Comparison of ENCODE assay signal across 27 cellular contexts in the genomic region with DNA sequence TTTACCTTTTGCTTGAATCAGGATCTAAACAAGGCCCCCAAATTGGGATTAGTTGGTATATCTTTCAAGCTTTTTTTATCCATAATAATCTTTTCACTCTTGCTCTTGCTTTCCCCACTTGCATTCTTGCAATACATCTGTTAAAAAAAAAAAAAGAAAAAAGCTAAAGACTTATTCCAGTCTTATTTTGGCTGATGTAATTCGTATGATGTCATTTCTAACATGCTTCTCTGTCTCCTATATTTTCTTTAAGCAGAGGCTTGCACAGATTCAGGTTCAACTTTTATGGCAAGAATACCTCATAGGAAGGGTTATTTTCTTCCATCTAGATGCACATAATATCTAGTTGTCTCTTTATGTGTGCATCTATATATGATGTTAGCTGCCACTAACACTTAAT.
"Had no signal": no experiment of that assay in that cellular context is flagged by ENCODE, and none has a peak within 500 bp of the region (broad histone marks: within the 10 kb centered on the region; RNA-seq: fewer than 3 reads in every experiment).

No MANE protein-coding gene starts in this region.

- H3K27me3 ChIP-seq: testis, thyroid gland, tibial nerve, transverse colon, upper lobe of left lung, upper lobe of right lung, uterus, vagina had no signal

- ATAC-seq: stimulated activated effector memory CD8-positive, alpha-beta T cell treated with anti-CD3 and anti-CD28 coated beads, Interleukin-12 subunit alpha, Interleukin-12 subunit beta, amount 100 ng/mL, for 72 hours; stimulated activated memory B cell treated with anti-CD40 and anti-IgM and Interleukin-4, amounts not matched to agents 10 μg/mL and 1 μg/mL and 100 μg/mL, for 72 hours; stimulated activated naive B cell treated with anti-CD40 and anti-IgM and Interleukin-4, amounts not matched to agents 10 μg/mL and 1 μg/mL and 100 μg/mL, for 72 hours; stimulated activated naive CD8-positive, alpha-beta T cell treated with anti-CD3 and anti-CD28 coated beads, Interleukin-15, amount 100 ng/mL, for 72 hours; stimulated activated naive CD8-positive, alpha-beta T cell treated with anti-CD3 and anti-CD28 coated beads, Interleukin-15, Interleukin-2, amounts not matched to agents 100 U/mL and 50 U/mL, for 24 hours; upper lobe of right lung had no signal

- DNase-seq: stimulated activated CD4-positive, alpha-beta T cell treated with anti-CD3 and anti-CD28 coated beads, Interleukin-2, amount 100 ng/mL, for 48 hours; stimulated activated CD4-positive, alpha-beta T cell treated with anti-CD3 and anti-CD28 coated beads, Interleukin-4, amount 100 ng/mL, for 1 hour; stimulated activated CD4-positive, alpha-beta T cell treated with anti-CD3 and anti-CD28 coated beads, Interleukin-4, amount 100 ng/mL, for 24 hours; stimulated activated CD4-positive, alpha-beta T cell treated with anti-CD3 and anti-CD28 coated beads, Interleukin-4, amount 100 ng/mL, for 4 hours; stimulated activated CD8-positive, alpha-beta memory T cell treated with anti-CD3 and anti-CD28 coated beads, Interleukin-4, amount 100 ng/mL, for 48 hours; stimulated activated naive B cell treated with anti-CD40 and anti-IgM and Interleukin-4, amounts not matched to agents 10 μg/mL and 1 μg/mL and 100 μg/mL, for 72 hours; stimulated activated naive CD4-positive, alpha-beta T cell; stimulated activated naive CD4-positive, alpha-beta T cell treated with Interleukin-2 at 50 U/mL for 16 hours; stimulated activated naive CD8-positive, alpha-beta T cell treated with anti-CD3 and anti-CD28 coated beads, Interleukin-15, amount 100 ng/mL, for 72 hours; stimulated activated naive CD8-positive, alpha-beta T cell treated with anti-CD3 and anti-CD28 coated beads, Interleukin-15, Interleukin-2, amounts not matched to agents 100 U/mL and 50 U/mL, for 24 hours; stomach; substantia nigra; testis; thyroid gland; tibial artery; transverse colon; trophoblast cell; upper lobe of left lung; upper lobe of right lung; uterus had no signal

- H3K4me3 ChIP-seq: stomach, suprapubic skin, testis, thoracic aorta, thyroid gland, tibial artery, tibial nerve, transverse colon, upper lobe of left lung, upper lobe of right lung, uterus, vagina had no signal

- FAIRE-seq: urothelium cell line had no signal

- H3K4me1 ChIP-seq: stomach, suprapubic skin, testis, thyroid gland, tibial artery, tibial nerve, transverse colon, upper lobe of left lung, upper lobe of right lung, uterus, vagina had no signal

- H3K27ac ChIP-seq: stomach, suprapubic skin, testis, thoracic aorta, thyroid gland, tibial artery, tibial nerve, transverse colon, upper lobe of left lung, upper lobe of right lung, uterus, vagina had no signal

- H3K9me3 ChIP-seq: stomach, suprapubic skin, testis, thoracic aorta, thyroid gland, upper lobe of left lung, upper lobe of right lung, uterus, vagina had no signal

- H3K36me3 ChIP-seq: stomach, suprapubic skin, thoracic aorta, thyroid gland, tibial artery, tibial nerve, transverse colon, upper lobe of left lung, upper lobe of right lung, uterus, vagina had no signal
